14 cellular contexts compared by ENCODE assay signal in genomic region chr15:98150531-98150930, GRCh38.
"Had no signal": no experiment of that assay in that cellular context is flagged by ENCODE, and none has a peak within 500 bp of the region (broad histone marks: within the 10 kb centered on the region; RNA-seq: fewer than 3 reads in every experiment).

No MANE protein-coding gene starts in this region.

- H3K4me1 ChIP-seq: body of pancreas had no signal

- H3K79me2 ChIP-seq: hepatocyte had no signal

- DNase-seq: activated CD4-positive, alpha-beta T cell treated with anti-CD3 and anti-CD28 coated beads, Interleukin-2, amount 50 U/mL, for 4 hours; activated effector memory CD4-positive, alpha-beta T cell treated with Interleukin-2 at 50 U/mL for 16 hours; activated T-cell treated with anti-CD3 and anti-CD28 coated beads, Interleukin-2, amount 50 U/mL, for 1 hour; amniotic stem cell; body of pancreas; central memory CD4-positive, alpha-beta T cell; effector CD4-positive, alpha-beta T cell; kidney glomerular epithelial cell; stimulated activated CD4-positive, alpha-beta T cell treated with anti-CD3 and anti-CD28 coated beads, Interleukin-12 subunit alpha, Interleukin-12 subunit beta, amount 100 ng/mL, for 4 hours; stimulated activated naive CD4-positive, alpha-beta T cell; substantia nigra; trophoblast cell had no signal

- H3K4me2 ChIP-seq: hepatocyte had no signal

- H3K4me3 ChIP-seq: body of pancreas, coronary artery, hepatocyte had no signal

- H2AFZ ChIP-seq: hepatocyte had no signal

- H3K27me3 ChIP-seq: body of pancreas had no signal

- H3K27ac ChIP-seq: body of pancreas, coronary artery, hepatocyte had no signal

- ATAC-seq: body of pancreas had no signal

- H3K9me3 ChIP-seq: body of pancreas had no signal
